1 cellular context compared by ENCODE assay signal in genomic region chr5:150356575-150357284, GRCh38.
TF ChIP-seq lines count a peak whose summit lies in the region.

No MANE protein-coding gene starts in this region.

TF ChIP-seq in HepG2, 621 proteins besides CTCF, POLR2A, EP300 and RAD21 (continued from another document and continues in another):
- TF ChIP-seq PAXIP1 (CRISPR knock-in tag; conservative IDR thresholded peaks at IDR 0.05) (peak; percentile 30; the same call in 1 of the 2 replicates), ZBTB1 (CRISPR knock-in tag; IDR thresholded peaks at IDR 0.05; ENCODE audit: borderline replicate concordance) (no peak), HOXA3 (CRISPR knock-in tag; IDR thresholded peaks at IDR 0.05) (no peak), SKI (IDR thresholded peaks at IDR 0.05; ENCODE audit: partially characterized antibody) (no peak), FOSL2 (CRISPR knock-in tag; IDR thresholded peaks at IDR 0.05) (no peak), HNF1A (IDR thresholded peaks at IDR 0.05; ENCODE audit: low read depth) (no peak), HNF1A (CRISPR knock-in tag; IDR thresholded peaks at IDR 0.05; ENCODE audit: borderline replicate concordance) (0 out of 2 replicates have a peak, but pooled peaks have one; percentile 25), GTF2F1 (IDR thresholded peaks at IDR 0.05; ENCODE audit: low read length) (no peak), ZBTB49 (CRISPR knock-in tag; IDR thresholded peaks at IDR 0.05; ENCODE audit: borderline replicate concordance) (no peak), RNF2 (conservative IDR thresholded peaks at IDR 0.05; ENCODE audit: low read depth) (no peak), PHF20 (CRISPR knock-in tag; IDR thresholded peaks at IDR 0.05) (no peak), ZBED4 (CRISPR knock-in tag; IDR thresholded peaks at IDR 0.05; ENCODE audit: borderline replicate concordance) (no peak), NFE2L2 (IDR thresholded peaks at IDR 0.05; ENCODE audit: low read length) (no peak), ZNF577 (CRISPR knock-in tag; IDR thresholded peaks at IDR 0.05; ENCODE audit: borderline replicate concordance, low read depth) (no peak), ZNF24 (IDR thresholded peaks at IDR 0.05) (no peak), ZNF281 (CRISPR knock-in tag; IDR thresholded peaks at IDR 0.05; ENCODE audit: borderline replicate concordance) (peak; percentile 56; the same call in 1 of the 2 replicates), ZFP41 (CRISPR knock-in tag; IDR thresholded peaks at IDR 0.05; ENCODE audit: borderline replicate concordance) (no peak), TBX3 (IDR thresholded peaks at IDR 0.05; ENCODE audit: borderline replicate concordance) (no peak), SP2 (CRISPR knock-in tag; IDR thresholded peaks at IDR 0.05) (no peak), TEAD2 (CRISPR knock-in tag; IDR thresholded peaks at IDR 0.05) (no peak), ELF1 (CRISPR knock-in tag; IDR thresholded peaks at IDR 0.05) (no peak), NBN (conservative IDR thresholded peaks at IDR 0.05) (no peak), ZNF33A (CRISPR knock-in tag; IDR thresholded peaks at IDR 0.05; ENCODE audit: borderline replicate concordance) (no peak), KDM6A (CRISPR knock-in tag; IDR thresholded peaks at IDR 0.05; ENCODE audit: low read depth) (no peak), ZNF746 (CRISPR knock-in tag; IDR thresholded peaks at IDR 0.05) (no peak), GPBP1L1 (CRISPR knock-in tag; IDR thresholded peaks at IDR 0.05) (no peak), HOMEZ (CRISPR knock-in tag; IDR thresholded peaks at IDR 0.05; ENCODE audit: low read depth) (no peak), ELF4 (CRISPR knock-in tag; IDR thresholded peaks at IDR 0.05; ENCODE audit: borderline replicate concordance) (no peak), ZBTB44 (CRISPR knock-in tag; IDR thresholded peaks at IDR 0.05) (no peak), NFE2 (CRISPR knock-in tag; IDR thresholded peaks at IDR 0.05) (no peak), ZNF580 (CRISPR knock-in tag; IDR thresholded peaks at IDR 0.05; ENCODE audit: borderline replicate concordance, low read depth) (no peak), MED13 (CRISPR knock-in tag; IDR thresholded peaks at IDR 0.05) (no peak), ISX (CRISPR knock-in tag; conservative IDR thresholded peaks at IDR 0.05) (no peak), SUZ12 (IDR thresholded peaks at IDR 0.05; ENCODE audit: low read depth, low read length) (no peak), SIN3B (IDR thresholded peaks at IDR 0.05; ENCODE audit: low read length) (no peak), ZBTB21 (CRISPR knock-in tag; IDR thresholded peaks at IDR 0.05) (no peak), AKAP8 (CRISPR knock-in tag; IDR thresholded peaks at IDR 0.05) (no peak)
